19 cellular contexts compared by ENCODE assay signal in genomic region chr1:56416385-56416972, GRCh38.
DNase-seq lines count a peak whose midpoint lies in the region; ATAC-seq, FAIRE-seq and TF ChIP-seq lines count a peak whose summit lies in the region.
"Had no signal": no experiment of that assay in that cellular context is flagged by ENCODE, and none has a peak within 500 bp of the region (broad histone marks: within the 10 kb centered on the region; RNA-seq: fewer than 3 reads in every experiment).

No MANE protein-coding gene starts in this region.

- TF ChIP-seq RAD21 in H1 (IDR thresholded peaks at IDR 0.05 in 1 of 2, conservative IDR thresholded peaks at IDR 0.05 in 1 of 2; ENCODE audit: low read depth in 2 of 2, low read length in 2 of 2) (peak; percentile 26 to 42; a peak in 1 of 4 replicates), liver (IDR thresholded peaks at IDR 0.05) (peak; percentile 65 to 75)

- CTCF ChIA-PET in H1 (lab: Charles Lee; ENCODE audit: partially characterized antibody), result interaction anchor here (1.7 kb wide), 1 partner anchor 169 kb away, joined by 13 read pairs; no protein-coding TSS in a partner anchor

- H3K36me3 ChIP-seq in H1 (ENCODE audit: control insufficient read depth in 2 of 4, insufficient read depth in 4 of 4, low read length in 3 of 4), result no peaks in the 10 kb centered on the region
- H3K36me3 ChIP-seq in liver (ENCODE audit: control insufficient read depth in 4 of 4, insufficient read depth in 3 of 4, low read depth in 1 of 4, low read length in 3 of 4), result no peaks in the 10 kb centered on the region
- H3K36me3 ChIP-seq: uterus had no signal

- H3K9me3 ChIP-seq in H1 (ENCODE audit: insufficient read depth in 2 of 2, low read depth in 1 of 2, low read length in 1 of 2) (no peaks in the 10 kb centered on the region), liver (ENCODE audit: control insufficient read depth in 4 of 4, low read length in 3 of 4) (no peaks in the 10 kb centered on the region)
- H3K9me3 ChIP-seq: SK-N-SH, uterus had no signal

- POLR2A ChIA-PET in H1 (lab: Charles Lee; ENCODE audit: partially characterized antibody), result no interaction called here

- no peak overlapping the region for H3K4me2 ChIP-seq in H1 (ENCODE audit: insufficient read depth in 1 of 2, low read depth in 2 of 2, low read length in 2 of 2)
- H3K4me2 ChIP-seq: PC-9, SK-N-SH had no signal

- no peak for FAIRE-seq in H1 (lab: Jason Lieb, UNC)
- no peak for FAIRE-seq in GM19239 (lab: Jason Lieb, UNC)

- no peak overlapping the region for H2BK120ac ChIP-seq in H1 (replicated peaks; ENCODE audit: low read depth, low read length)

- H3K27ac ChIP-seq in H1 (ENCODE audit: low read depth, low read length) (no peak overlapping the region), liver (ENCODE audit: low read depth in 1 of 2, low read length in 2 of 2) (peak overlapping the region; percentile 94 to 98)
- H3K27ac ChIP-seq: PC-9, uterus had no signal

- H3K27me3 ChIP-seq in H1 (replicated peaks in 1 of 4; ENCODE audit: control insufficient read depth in 3 of 4, extremely low read depth in 1 of 4, insufficient read depth in 3 of 4, low read length in 3 of 4) (no peaks in the 10 kb centered on the region; a peak in 1 of 7 replicates), liver (ENCODE audit: control insufficient read depth in 4 of 4, insufficient read depth in 4 of 4, low read length in 3 of 4) (no peaks in the 10 kb centered on the region)
- H3K27me3 ChIP-seq: uterus had no signal

- no peaks in the 10 kb centered on the region for H3K27me3 Mint-ChIP-seq in HFFc6 (ENCODE audit: insufficient read depth)

- H3K27ac Mint-ChIP-seq in HFFc6, result no peak overlapping the region
- H3K27ac Mint-ChIP-seq: activated CD4-positive, alpha-beta T cell treated with anti-CD3 and anti-CD28 coated beads, Interleukin-2, amount 10 ng/mL, durations not matched to agents 7 days and 5 days; natural killer cell had no signal

- peaks cover 0 to 3% (median 0%) of the 10 kb centered on the region in 4 experiments; a peak in 1 of 7 replicates for H3K4me1 ChIP-seq in H1 (replicated peaks in 1 of 4; ENCODE audit: control insufficient read depth in 3 of 4, insufficient read depth in 4 of 4, low read length in 3 of 4)
- H3K4me1 ChIP-seq in liver (ENCODE audit: control insufficient read depth in 4 of 4, insufficient read depth in 4 of 4, low read length in 3 of 4), result peaks cover 3 to 44% (median 20%) of the 10 kb centered on the region in 4 donors
- H3K4me1 ChIP-seq: uterus had no signal

- no peak overlapping the region for H4K8ac ChIP-seq in H1 (ENCODE audit: extremely low read depth, insufficient read depth, low read length)

- TF ChIP-seq CTCF in AG10803 (conservative IDR thresholded peaks at IDR 0.05; ENCODE audit: low read length) (peak; percentile 16; the same call in 1 of the 2 replicates), HFFc6 (IDR thresholded peaks at IDR 0.05) (0 out of 2 replicates have a peak, but pooled peaks have one; percentile 10), H1 (IDR thresholded peaks at IDR 0.05; ENCODE audit: control extremely low read depth in 1 of 3, insufficient read depth in 1 of 3, low read depth in 1 of 3, low read length in 3 of 3) (peak in 1 of 3 experiments; percentile 33; a peak in 1 of 4 replicates), liver (IDR thresholded peaks at IDR 0.05; ENCODE audit: low read depth, low read length, missing input control) (peak; percentile 29)

- H2AK5ac ChIP-seq in H1 (ENCODE audit: low read depth, low read length), result peak overlapping the region; percentile 9; the same call in 1 of the 2 replicates

- H3K36me3 Mint-ChIP-seq in HFFc6 (ENCODE audit: low read depth), result no peaks in the 10 kb centered on the region
- H3K36me3 Mint-ChIP-seq: natural killer cell had no signal

- no peak overlapping the region for H3K18ac ChIP-seq in H1 (ENCODE audit: extremely low read depth, low read length)

- H3K23me2 ChIP-seq in H1 (ENCODE audit: low read depth, low read length), result no peaks in the 10 kb centered on the region; the same call in 1 of the 2 replicates

- no peaks in the 10 kb centered on the region for H3K4me1 Mint-ChIP-seq in HFFc6 (ENCODE audit: low read depth)
- H3K4me1 Mint-ChIP-seq: activated CD4-positive, alpha-beta T cell treated with anti-CD3 and anti-CD28 coated beads, Interleukin-2, amount 10 ng/mL, durations not matched to agents 7 days and 5 days; natural killer cell had no signal

- 83% methylated on average over 4 of the region's 4 CpGs; no CpG with 5 or more reads in 1 of the 2 experiments for whole genome bisulfite sequencing in H1 (ENCODE audit: extremely low coverage in 1 of 2, insufficient coverage in 1 of 2, insufficient read length in 1 of 2, insufficient replicate concordance in 2 of 2, low coverage in 1 of 2, low lambda C conversion rate in 2 of 2, missing lambda C conversion rate in 1 of 2), 2 experiments
- WGBS in liver, result 62% methylated on average over 4 of the region's 4 CpGs

- no peaks in the 10 kb centered on the region for H3K79me2 ChIP-seq in H1 (ENCODE audit: control insufficient read depth in 1 of 2, insufficient read depth in 2 of 2, low read length in 2 of 2)

- no peaks in the 10 kb centered on the region for H4K20me1 ChIP-seq in H1 (replicated peaks in 1 of 2; ENCODE audit: control insufficient read depth in 1 of 2, insufficient read depth in 2 of 2, low read length in 2 of 2)

- H3K9me3 Mint-ChIP-seq in HFFc6, result peaks cover 8% of the 10 kb centered on the region; the same call in 1 of the 2 replicates
- H3K9me3 Mint-ChIP-seq: activated CD4-positive, alpha-beta T cell treated with anti-CD3 and anti-CD28 coated beads, Interleukin-2, amount 10 ng/mL, durations not matched to agents 7 days and 5 days; natural killer cell had no signal

- no peaks in the 10 kb centered on the region for H3K79me1 ChIP-seq in H1 (ENCODE audit: low read depth, low read length)

- no peak overlapping the region for H3K4me3 Mint-ChIP-seq in HFFc6
- H3K4me3 Mint-ChIP-seq: activated CD4-positive, alpha-beta T cell treated with anti-CD3 and anti-CD28 coated beads, Interleukin-2, amount 10 ng/mL, durations not matched to agents 7 days and 5 days; natural killer cell had no signal

- H4K5ac ChIP-seq in H1 (ENCODE audit: insufficient read length, low read depth, low read length), result no peak overlapping the region

- DNase-seq in AG10803 (ENCODE audit: low read depth), result peak; percentile 17
- DNase-seq in HFFc6, result no peak
- DNase-seq in H1 (ENCODE audit: low read depth in 1 of 2, low spot score in 2 of 2), result no peak
- no peak for DNase-seq in GM19239 (ENCODE audit: insufficient read length, low spot score)
- no peak for DNase-seq in HUDEP-2 (lab: John Stamatoyannopoulos, UW; ENCODE audit: unreplicated experiment in 76 of 76)
- DNase-seq in DMS 273 (lab: John Stamatoyannopoulos, UW; ENCODE audit: unreplicated experiment), result no peak
- DNase-seq: activated CD4-positive, alpha-beta T cell treated with anti-CD3 and anti-CD28 coated beads, Interleukin-2, amount 10 ng/mL, durations not matched to agents 7 days and 5 days; activated naive CD4-positive, alpha-beta T cell treated with anti-CD3 and anti-CD28 coated beads, Interleukin-2, amount 50 U/mL, for 16 hours; activated T-cell treated with anti-CD3 and anti-CD28 coated beads for 4 hours; Calu3; GF-D8; left ventricle myocardium superior; natural killer cell; NCI-H526 treated with DMSO at 0.1 percent for 48 hours; PC-9; SK-N-SH; uterus had no signal

- ATAC-seq in HG03196 (IDR thresholded peaks at IDR 0.05; ENCODE audit: unreplicated experiment), result no peak
- ATAC-seq: left ventricle myocardium superior, natural killer cell had no signal

- no peak overlapping the region for H3K56ac ChIP-seq in H1 (replicated peaks; ENCODE audit: insufficient read length, low read depth, low read length)

- H2BK20ac ChIP-seq in H1 (ENCODE audit: low read length), result 0 out of 2 replicates have a peak overlapping the region, but pooled peaks have one; percentile 23

- TF ChIP-seq POLR2A in H1 (IDR thresholded peaks at IDR 0.05; ENCODE audit: control extremely low read depth in 1 of 2, low read depth in 2 of 2, low read length in 2 of 2), result no peak

- TF ChIP-seq EP300 in H1 (IDR thresholded peaks at IDR 0.05; ENCODE audit: borderline replicate concordance in 1 of 2, low read depth in 2 of 2, low read length in 2 of 2), result no peak

- no peak overlapping the region for H2BK5ac ChIP-seq in H1 (ENCODE audit: low read depth, low read length)

- no peak overlapping the region for H2AFZ ChIP-seq in H1 (ENCODE audit: low read length)
- H2AFZ ChIP-seq: PC-9 had no signal

- H2BK15ac ChIP-seq in H1 (ENCODE audit: low read length), result no peak overlapping the region; the same call in 1 of the 2 replicates

- no peak overlapping the region for H3K4ac ChIP-seq in H1 (replicated peaks; ENCODE audit: insufficient read length, low read depth, low read length)

- no peak overlapping the region for H3K23ac ChIP-seq in H1 (ENCODE audit: insufficient read length)

- no peak overlapping the region for H4K91ac ChIP-seq in H1 (replicated peaks; ENCODE audit: insufficient read length, low read length)

- no peak overlapping the region for H3K14ac ChIP-seq in H1 (ENCODE audit: insufficient read length)

- H3K4me3 ChIP-seq in AG10803 (ENCODE audit: low read length) (no peak overlapping the region), H1 (ENCODE audit: extremely low read depth in 1 of 4, insufficient read depth in 2 of 4, low read depth in 3 of 4, low read length in 4 of 4) (no peak overlapping the region), liver (ENCODE audit: low read depth in 1 of 3, low read length in 3 of 3) (no peak overlapping the region)
- H3K4me3 ChIP-seq: PC-9, uterus had no signal

- no peak overlapping the region for H2BK12ac ChIP-seq in H1 (ENCODE audit: low read depth, low read length)

- H3K9ac ChIP-seq in H1 (replicated peaks in 1 of 4; ENCODE audit: extremely low read depth in 1 of 4, low read depth in 3 of 4, low read length in 3 of 4) (no peak overlapping the region), liver (ENCODE audit: low read depth in 1 of 2, low read length in 2 of 2) (no peak overlapping the region)
- H3K9ac ChIP-seq: SK-N-SH had no signal

TF ChIP-seq in H1, 55 proteins besides CTCF, POLR2A, EP300 and RAD21 (continues in another document):
- TF ChIP-seq CBX8 (IDR thresholded peaks at IDR 0.05; ENCODE audit: borderline replicate concordance, low read depth, low read length), result no peak
- no peak for TF ChIP-seq SRF (IDR thresholded peaks at IDR 0.05; ENCODE audit: low read depth, low read length)
- no peak for TF ChIP-seq SUZ12 (IDR thresholded peaks at IDR 0.05; ENCODE audit: low read length)
- no peak for TF ChIP-seq EZH2 (IDR thresholded peaks at IDR 0.05; ENCODE audit: low read depth, low read length, severe bottlenecking)
- no peak for TF ChIP-seq SIX5 (IDR thresholded peaks at IDR 0.05; ENCODE audit: low read depth, low read length)
- no peak for TF ChIP-seq JUND (IDR thresholded peaks at IDR 0.05; ENCODE audit: low read length)

TF ChIP-seq in liver, 16 proteins besides CTCF, POLR2A, EP300 and RAD21 (continues in another document):
- TF ChIP-seq ATF3 (IDR thresholded peaks at IDR 0.05), result no peak
- peak; percentile 29 for TF ChIP-seq SP1 (IDR thresholded peaks at IDR 0.05)
- TF ChIP-seq EGR1 (IDR thresholded peaks at IDR 0.05; ENCODE audit: low read depth in 2 of 2), result no peak
- no peak for TF ChIP-seq HNF4G (IDR thresholded peaks at IDR 0.05)
- peak; percentile 58 to 68 for TF ChIP-seq HNF4A (conservative IDR thresholded peaks at IDR 0.05)
